Comparison of ENCODE assay signal across 8 cellular contexts in the genomic region with DNA sequence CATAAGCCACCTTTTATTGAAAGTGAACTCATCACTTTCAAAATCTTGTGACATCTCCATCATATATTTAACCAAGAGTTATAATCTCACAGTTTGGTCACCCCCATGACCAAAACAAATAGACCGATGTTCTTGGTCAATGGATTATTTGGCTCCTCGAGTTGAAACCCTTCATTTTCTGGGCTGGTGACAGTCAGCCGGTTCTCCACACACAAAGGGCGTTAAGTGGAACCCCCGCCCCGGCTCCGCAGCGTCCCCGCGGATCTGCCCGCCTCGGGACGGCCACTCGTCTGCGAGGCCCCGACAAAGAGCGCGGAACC. TPM values are rescaled to one million over a fixed set of nuclear protein-coding genes. Genes with fewer than 3 reads are reported as not detected.
DNase-seq lines count a peak whose midpoint lies in the region; ATAC-seq, FAIRE-seq and TF ChIP-seq lines count a peak whose summit lies in the region.

No MANE protein-coding gene starts in this region.

- peaks cover 2% of the 10 kb centered on the region for H3K36me3 Mint-ChIP-seq in mesothelial cell of epicardium

- peaks cover 42% of the 10 kb centered on the region for H3K4me1 Mint-ChIP-seq in mesothelial cell of epicardium

- DNase-seq in right atrium auricular region (ENCODE audit: low spot score) = no peak
- DNase-seq in Right ventricle myocardium superior = no peak
- DNase-seq in brain microvascular endothelial cell = no peak
- DNase-seq in mesothelial cell of epicardium (ENCODE audit: low spot score in 2 of 2, unreplicated experiment in 2 of 2) = no peak
- no peak for DNase-seq in NCI-H1417 (lab: John Stamatoyannopoulos, UW)
- no peak for DNase-seq in NCI-H524 treated with DMSO at 0.1 percent for 48 hours (lab: John Stamatoyannopoulos, UW)
- DNase-seq in HTR-8/SVneo (ENCODE audit: insufficient read length, low spot score) = no peak

- H3K27me3 Mint-ChIP-seq in mesothelial cell of epicardium (ENCODE audit: low read depth) = no peaks in the 10 kb centered on the region

- H3K4me1 ChIP-seq in right atrium auricular region = peaks cover 0 to 34% of the 10 kb centered on the region in 2 donors

- peak overlapping the region; percentile 72 for H3K4me3 Mint-ChIP-seq in mesothelial cell of epicardium

- H3K27me3 ChIP-seq in right atrium auricular region = no peaks in the 10 kb centered on the region
- no peaks in the 10 kb centered on the region for H3K27me3 ChIP-seq in brain microvascular endothelial cell (replicated peaks)

- H3K27ac ChIP-seq in right atrium auricular region = peak overlapping the region; percentile 89 to 91
- peak overlapping the region; percentile 73 for H3K27ac ChIP-seq in brain microvascular endothelial cell

- no peak for FAIRE-seq in HTR-8/SVneo (lab: Jason Lieb, UNC)

- ATAC-seq in Right ventricle myocardium superior (ENCODE audit: poor library complexity) = no peak
- ATAC-seq in GM18520 (IDR thresholded peaks at IDR 0.05; ENCODE audit: unreplicated experiment) = no peak

- in situ Hi-C loops in brain microvascular endothelial cell (cut with HindIII; ENCODE audit: low pct_ligation_motif_present, low sequenced_read_pairs) = no loop called here

- H3K9me3 Mint-ChIP-seq in mesothelial cell of epicardium = no peaks in the 10 kb centered on the region

- H3K36me3 ChIP-seq in right atrium auricular region (no peaks in the 10 kb centered on the region), brain microvascular endothelial cell (replicated peaks) (no peaks in the 10 kb centered on the region)

- intact Hi-C loops in Right ventricle myocardium superior (cut with DNase I) = no loop called here

- TF ChIP-seq CTCF in right atrium auricular region (IDR thresholded peaks at IDR 0.05) (no peak), brain microvascular endothelial cell (IDR thresholded peaks at IDR 0.05; ENCODE audit: low read depth, low read length, missing control alignments) (no peak), mesothelial cell of epicardium (IDR thresholded peaks at IDR 0.05; ENCODE audit: unreplicated experiment) (no peak)

- H3K4me3 ChIP-seq in right atrium auricular region (peak overlapping the region; percentile 83 to 85), brain microvascular endothelial cell (ENCODE audit: low read depth, low read length) (peak overlapping the region; percentile 73)

- no peaks in the 10 kb centered on the region for H3K9me3 ChIP-seq in right atrium auricular region

- peak overlapping the region; percentile 90 for H3K27ac Mint-ChIP-seq in mesothelial cell of epicardium

RNA-seq across cellular contexts. Expression of gene TSPAN3, which starts 0.8 kb away (rescaled TPM):
- total RNA-seq in right atrium auricular region (100 to 1,000 TPM; 191 to 361 TPM), Right ventricle myocardium superior (85.2 TPM), mesothelial cell of epicardium (301 to 312 TPM (median 307 TPM) in 3 replicates)
